In genomic region chr3:171846594-171846993, GRCh38 we compare ENCODE assay signal across 1 cellular context.
TF ChIP-seq lines count a peak whose summit lies in the region.

No MANE protein-coding gene starts in this region.

TF ChIP-seq in GM12878, 131 proteins besides CTCF, POLR2A, EP300 and RAD21 (continued from another document and continues in another):
- TF ChIP-seq ZBTB4 (CRISPR knock-in tag; IDR thresholded peaks at IDR 0.05): no peak
- 0 out of 2 replicates have a peak, but pooled peaks have one; percentile 89 for TF ChIP-seq RCOR1 (conservative IDR thresholded peaks at IDR 0.05; ENCODE audit: low read depth, low read length)
- TF ChIP-seq NBN (IDR thresholded peaks at IDR 0.05): peak; percentile 57; the same call in 1 of the 2 replicates
- TF ChIP-seq YY1 (IDR thresholded peaks at IDR 0.05; ENCODE audit: low read depth, low read length): no peak
- TF ChIP-seq GATAD2B (conservative IDR thresholded peaks at IDR 0.05; ENCODE audit: low read depth): peak; percentile 46; the same call in 1 of the 2 replicates
- TF ChIP-seq IRF4 (IDR thresholded peaks at IDR 0.05; ENCODE audit: low read depth, low read length): peak; percentile 97
- no peak for TF ChIP-seq YBX1 (IDR thresholded peaks at IDR 0.05)
- no peak for TF ChIP-seq FOS (IDR thresholded peaks at IDR 0.05; ENCODE audit: borderline replicate concordance, extremely low read depth, insufficient read length)
- peak; percentile 90 for TF ChIP-seq NFIC (IDR thresholded peaks at IDR 0.05; ENCODE audit: low read depth, low read length)
- TF ChIP-seq NR2C2 (IDR thresholded peaks at IDR 0.05; ENCODE audit: borderline replicate concordance, control insufficient read depth, insufficient read length, low read depth): no peak
- peak; percentile 75 for TF ChIP-seq ATF7 (IDR thresholded peaks at IDR 0.05; ENCODE audit: low read depth)
- TF ChIP-seq, protein P1, sequence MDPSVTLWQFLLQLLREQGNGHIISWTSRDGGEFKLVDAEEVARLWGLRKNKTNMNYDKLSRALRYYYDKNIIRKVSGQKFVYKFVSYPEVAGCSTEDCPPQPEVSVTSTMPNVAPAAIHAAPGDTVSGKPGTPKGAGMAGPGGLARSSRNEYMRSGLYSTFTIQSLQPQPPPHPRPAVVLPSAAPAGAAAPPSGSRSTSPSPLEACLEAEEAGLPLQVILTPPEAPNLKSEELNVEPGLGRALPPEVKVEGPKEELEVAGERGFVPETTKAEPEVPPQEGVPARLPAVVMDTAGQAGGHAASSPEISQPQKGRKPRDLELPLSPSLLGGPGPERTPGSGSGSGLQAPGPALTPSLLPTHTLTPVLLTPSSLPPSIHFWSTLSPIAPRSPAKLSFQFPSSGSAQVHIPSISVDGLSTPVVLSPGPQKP (IDR thresholded peaks at IDR 0.05; ENCODE audit: low read depth, low read length): no peak
- TF ChIP-seq, protein P2, sequence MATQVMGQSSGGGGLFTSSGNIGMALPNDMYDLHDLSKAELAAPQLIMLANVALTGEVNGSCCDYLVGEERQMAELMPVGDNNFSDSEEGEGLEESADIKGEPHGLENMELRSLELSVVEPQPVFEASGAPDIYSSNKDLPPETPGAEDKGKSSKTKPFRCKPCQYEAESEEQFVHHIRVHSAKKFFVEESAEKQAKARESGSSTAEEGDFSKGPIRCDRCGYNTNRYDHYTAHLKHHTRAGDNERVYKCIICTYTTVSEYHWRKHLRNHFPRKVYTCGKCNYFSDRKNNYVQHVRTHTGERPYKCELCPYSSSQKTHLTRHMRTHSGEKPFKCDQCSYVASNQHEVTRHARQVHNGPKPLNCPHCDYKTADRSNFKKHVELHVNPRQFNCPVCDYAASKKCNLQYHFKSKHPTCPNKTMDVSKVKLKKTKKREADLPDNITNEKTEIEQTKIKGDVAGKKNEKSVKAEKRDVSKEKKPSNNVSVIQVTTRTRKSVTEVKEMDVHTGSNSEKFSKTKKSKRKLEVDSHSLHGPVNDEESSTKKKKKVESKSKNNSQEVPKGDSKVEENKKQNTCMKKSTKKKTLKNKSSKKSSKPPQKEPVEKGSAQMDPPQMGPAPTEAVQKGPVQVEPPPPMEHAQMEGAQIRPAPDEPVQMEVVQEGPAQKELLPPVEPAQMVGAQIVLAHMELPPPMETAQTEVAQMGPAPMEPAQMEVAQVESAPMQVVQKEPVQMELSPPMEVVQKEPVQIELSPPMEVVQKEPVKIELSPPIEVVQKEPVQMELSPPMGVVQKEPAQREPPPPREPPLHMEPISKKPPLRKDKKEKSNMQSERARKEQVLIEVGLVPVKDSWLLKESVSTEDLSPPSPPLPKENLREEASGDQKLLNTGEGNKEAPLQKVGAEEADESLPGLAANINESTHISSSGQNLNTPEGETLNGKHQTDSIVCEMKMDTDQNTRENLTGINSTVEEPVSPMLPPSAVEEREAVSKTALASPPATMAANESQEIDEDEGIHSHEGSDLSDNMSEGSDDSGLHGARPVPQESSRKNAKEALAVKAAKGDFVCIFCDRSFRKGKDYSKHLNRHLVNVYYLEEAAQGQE (IDR thresholded peaks at IDR 0.05; ENCODE audit: low read depth, low read length): no peak
- no peak for TF ChIP-seq BCLAF1 (IDR thresholded peaks at IDR 0.05)
- no peak for TF ChIP-seq RBBP5 (conservative IDR thresholded peaks at IDR 0.05)
- no peak for TF ChIP-seq CHD4 (IDR thresholded peaks at IDR 0.05)
- no peak for TF ChIP-seq MTA3 (IDR thresholded peaks at IDR 0.05; ENCODE audit: borderline replicate concordance, low read length)
- no peak for TF ChIP-seq TCF3 (IDR thresholded peaks at IDR 0.05; ENCODE audit: borderline replicate concordance, insufficient read depth, low read depth, low read length)
- peak; percentile 92 for TF ChIP-seq ZNF217 (IDR thresholded peaks at IDR 0.05)
- peak; percentile 69 for TF ChIP-seq NR2F1 (conservative IDR thresholded peaks at IDR 0.05)
- 0 out of 4 replicates have a peak, but pooled peaks of 1 of the 2 experiments have one; percentile 17 for TF ChIP-seq SRF (IDR thresholded peaks at IDR 0.05; ENCODE audit: low read depth in 2 of 2, low read length in 2 of 2)
- TF ChIP-seq, protein P3, sequence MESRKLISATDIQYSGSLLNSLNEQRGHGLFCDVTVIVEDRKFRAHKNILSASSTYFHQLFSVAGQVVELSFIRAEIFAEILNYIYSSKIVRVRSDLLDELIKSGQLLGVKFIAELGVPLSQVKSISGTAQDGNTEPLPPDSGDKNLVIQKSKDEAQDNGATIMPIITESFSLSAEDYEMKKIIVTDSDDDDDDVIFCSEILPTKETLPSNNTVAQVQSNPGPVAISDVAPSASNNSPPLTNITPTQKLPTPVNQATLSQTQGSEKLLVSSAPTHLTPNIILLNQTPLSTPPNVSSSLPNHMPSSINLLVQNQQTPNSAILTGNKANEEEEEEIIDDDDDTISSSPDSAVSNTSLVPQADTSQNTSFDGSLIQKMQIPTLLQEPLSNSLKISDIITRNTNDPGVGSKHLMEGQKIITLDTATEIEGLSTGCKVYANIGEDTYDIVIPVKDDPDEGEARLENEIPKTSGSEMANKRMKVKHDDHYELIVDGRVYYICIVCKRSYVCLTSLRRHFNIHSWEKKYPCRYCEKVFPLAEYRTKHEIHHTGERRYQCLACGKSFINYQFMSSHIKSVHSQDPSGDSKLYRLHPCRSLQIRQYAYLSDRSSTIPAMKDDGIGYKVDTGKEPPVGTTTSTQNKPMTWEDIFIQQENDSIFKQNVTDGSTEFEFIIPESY (IDR thresholded peaks at IDR 0.05): no peak
- TF ChIP-seq BCL11A (IDR thresholded peaks at IDR 0.05; ENCODE audit: low read depth, low read length): peak; percentile 71; the same call in 1 of the 2 replicates
- TF ChIP-seq, protein P4, sequence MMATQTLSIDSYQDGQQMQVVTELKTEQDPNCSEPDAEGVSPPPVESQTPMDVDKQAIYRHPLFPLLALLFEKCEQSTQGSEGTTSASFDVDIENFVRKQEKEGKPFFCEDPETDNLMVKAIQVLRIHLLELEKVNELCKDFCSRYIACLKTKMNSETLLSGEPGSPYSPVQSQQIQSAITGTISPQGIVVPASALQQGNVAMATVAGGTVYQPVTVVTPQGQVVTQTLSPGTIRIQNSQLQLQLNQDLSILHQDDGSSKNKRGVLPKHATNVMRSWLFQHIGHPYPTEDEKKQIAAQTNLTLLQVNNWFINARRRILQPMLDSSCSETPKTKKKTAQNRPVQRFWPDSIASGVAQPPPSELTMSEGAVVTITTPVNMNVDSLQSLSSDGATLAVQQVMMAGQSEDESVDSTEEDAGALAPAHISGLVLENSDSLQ (IDR thresholded peaks at IDR 0.05): peak; percentile 28; the same call in 1 of the 2 replicates
- TF ChIP-seq, protein P5, sequence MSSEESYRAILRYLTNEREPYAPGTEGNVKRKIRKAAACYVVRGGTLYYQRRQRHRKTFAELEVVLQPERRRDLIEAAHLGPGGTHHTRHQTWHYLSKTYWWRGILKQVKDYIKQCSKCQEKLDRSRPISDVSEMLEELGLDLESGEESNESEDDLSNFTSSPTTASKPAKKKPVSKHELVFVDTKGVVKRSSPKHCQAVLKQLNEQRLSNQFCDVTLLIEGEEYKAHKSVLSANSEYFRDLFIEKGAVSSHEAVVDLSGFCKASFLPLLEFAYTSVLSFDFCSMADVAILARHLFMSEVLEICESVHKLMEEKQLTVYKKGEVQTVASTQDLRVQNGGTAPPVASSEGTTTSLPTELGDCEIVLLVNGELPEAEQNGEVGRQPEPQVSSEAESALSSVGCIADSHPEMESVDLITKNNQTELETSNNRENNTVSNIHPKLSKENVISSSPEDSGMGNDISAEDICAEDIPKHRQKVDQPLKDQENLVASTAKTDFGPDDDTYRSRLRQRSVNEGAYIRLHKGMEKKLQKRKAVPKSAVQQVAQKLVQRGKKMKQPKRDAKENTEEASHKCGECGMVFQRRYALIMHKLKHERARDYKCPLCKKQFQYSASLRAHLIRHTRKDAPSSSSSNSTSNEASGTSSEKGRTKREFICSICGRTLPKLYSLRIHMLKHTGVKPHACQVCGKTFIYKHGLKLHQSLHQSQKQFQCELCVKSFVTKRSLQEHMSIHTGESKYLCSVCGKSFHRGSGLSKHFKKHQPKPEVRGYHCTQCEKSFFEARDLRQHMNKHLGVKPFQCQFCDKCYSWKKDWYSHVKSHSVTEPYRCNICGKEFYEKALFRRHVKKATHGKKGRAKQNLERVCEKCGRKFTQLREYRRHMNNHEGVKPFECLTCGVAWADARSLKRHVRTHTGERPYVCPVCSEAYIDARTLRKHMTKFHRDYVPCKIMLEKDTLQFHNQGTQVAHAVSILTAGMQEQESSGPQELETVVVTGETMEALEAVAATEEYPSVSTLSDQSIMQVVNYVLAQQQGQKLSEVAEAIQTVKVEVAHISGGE (CRISPR knock-in tag; IDR thresholded peaks at IDR 0.05): no peak
- no peak for TF ChIP-seq STAT3 (IDR thresholded peaks at IDR 0.05; ENCODE audit: low read depth, low read length)
- TF ChIP-seq ZNF622 (IDR thresholded peaks at IDR 0.05): no peak
- TF ChIP-seq MTA2 (IDR thresholded peaks at IDR 0.05; ENCODE audit: low read depth): peak; percentile 87
- TF ChIP-seq CREB1 (IDR thresholded peaks at IDR 0.05; ENCODE audit: low read depth): peak; percentile 36; the same call in 1 of the 2 replicates
- no peak for TF ChIP-seq HCFC1 (IDR thresholded peaks at IDR 0.05; ENCODE audit: low read length)
- no peak for TF ChIP-seq HDAC6 (IDR thresholded peaks at IDR 0.05; ENCODE audit: unreplicated experiment)
- no peak for TF ChIP-seq NFXL1 (IDR thresholded peaks at IDR 0.05; ENCODE audit: borderline replicate concordance)
- no peak for TF ChIP-seq EGR1 (IDR thresholded peaks at IDR 0.05; ENCODE audit: borderline replicate concordance in 1 of 2, low read depth in 2 of 2, low read length in 2 of 2)
- peak; percentile 63; the same call in 1 of the 2 replicates for TF ChIP-seq EED (IDR thresholded peaks at IDR 0.05; ENCODE audit: low read depth)
- TF ChIP-seq, protein P6, sequence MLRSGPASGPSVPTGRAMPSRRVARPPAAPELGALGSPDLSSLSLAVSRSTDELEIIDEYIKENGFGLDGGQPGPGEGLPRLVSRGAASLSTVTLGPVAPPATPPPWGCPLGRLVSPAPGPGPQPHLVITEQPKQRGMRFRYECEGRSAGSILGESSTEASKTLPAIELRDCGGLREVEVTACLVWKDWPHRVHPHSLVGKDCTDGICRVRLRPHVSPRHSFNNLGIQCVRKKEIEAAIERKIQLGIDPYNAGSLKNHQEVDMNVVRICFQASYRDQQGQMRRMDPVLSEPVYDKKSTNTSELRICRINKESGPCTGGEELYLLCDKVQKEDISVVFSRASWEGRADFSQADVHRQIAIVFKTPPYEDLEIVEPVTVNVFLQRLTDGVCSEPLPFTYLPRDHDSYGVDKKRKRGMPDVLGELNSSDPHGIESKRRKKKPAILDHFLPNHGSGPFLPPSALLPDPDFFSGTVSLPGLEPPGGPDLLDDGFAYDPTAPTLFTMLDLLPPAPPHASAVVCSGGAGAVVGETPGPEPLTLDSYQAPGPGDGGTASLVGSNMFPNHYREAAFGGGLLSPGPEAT (IDR thresholded peaks at IDR 0.05; ENCODE audit: low read depth): peak; percentile 70; the same call in 1 of the 2 replicates
- peak; percentile 84 for TF ChIP-seq FOXM1 (IDR thresholded peaks at IDR 0.05; ENCODE audit: low read depth, low read length)
- TF ChIP-seq EZH2 (IDR thresholded peaks at IDR 0.05; ENCODE audit: borderline replicate concordance, control insufficient read depth, low read depth, low read length): no peak
- TF ChIP-seq POU2F2 (IDR thresholded peaks at IDR 0.05; ENCODE audit: borderline replicate concordance, low read depth, low read length): no peak
- TF ChIP-seq MEF2B (IDR thresholded peaks at IDR 0.05; ENCODE audit: partially characterized antibody, poor library complexity, severe bottlenecking): peak; percentile 89
- no peak for TF ChIP-seq RAD51 (IDR thresholded peaks at IDR 0.05)
- TF ChIP-seq ZBED1 (IDR thresholded peaks at IDR 0.05; ENCODE audit: borderline replicate concordance): peak; percentile 75; the same call in 1 of the 2 replicates
- peak; percentile 70; the same call in 1 of the 2 replicates for TF ChIP-seq TBL1XR1 (IDR thresholded peaks at IDR 0.05; ENCODE audit: low read depth, low read length)
